ENCODE assay signal across 2 cellular contexts in the genomic region with DNA sequence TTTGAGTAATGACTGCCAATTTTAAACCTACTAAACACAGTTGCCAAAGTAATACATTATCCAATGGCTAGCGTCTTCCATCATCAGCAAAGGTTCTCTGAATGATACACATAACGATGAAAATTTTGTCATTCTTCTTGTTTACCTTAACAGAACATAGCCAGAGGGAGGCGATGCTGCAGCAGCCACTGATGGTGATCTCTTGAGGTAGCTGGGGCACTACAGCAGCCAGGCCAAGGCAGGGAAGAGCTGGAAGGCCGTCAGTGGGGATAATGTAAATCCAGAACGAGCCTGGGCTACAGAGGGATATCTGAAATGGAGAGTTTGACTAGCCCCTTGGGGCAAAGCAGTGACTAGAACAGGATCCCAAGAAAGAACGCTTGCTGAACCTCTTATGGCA.
TF ChIP-seq lines count a peak whose summit lies in the region.

No MANE protein-coding gene starts in this region.

TF ChIP-seq in HCT116, 20 proteins besides CTCF, POLR2A, EP300 and RAD21:
- TF ChIP-seq EGR1 (IDR thresholded peaks at IDR 0.05; ENCODE audit: low read depth) (no peak), ZFX (IDR thresholded peaks at IDR 0.05) (no peak)

TF ChIP-seq in endothelial cell of umbilical vein, 7 proteins besides CTCF, POLR2A, EP300 and RAD21:
- no peak for TF ChIP-seq POLR2AphosphoS5 (IDR thresholded peaks at IDR 0.05; ENCODE audit: insufficient read depth, low read depth, low read length)
- no peak for TF ChIP-seq EZH2 (IDR thresholded peaks at IDR 0.05; ENCODE audit: borderline replicate concordance, low read depth, low read length, severe bottlenecking)
- no peak for TF ChIP-seq GATA2 (IDR thresholded peaks at IDR 0.05; ENCODE audit: insufficient read depth, insufficient read length, low read depth, low read length)
- TF ChIP-seq JUN (IDR thresholded peaks at IDR 0.05; ENCODE audit: borderline replicate concordance, insufficient read depth, insufficient read length, low read depth) = no peak
- TF ChIP-seq, protein P1, sequence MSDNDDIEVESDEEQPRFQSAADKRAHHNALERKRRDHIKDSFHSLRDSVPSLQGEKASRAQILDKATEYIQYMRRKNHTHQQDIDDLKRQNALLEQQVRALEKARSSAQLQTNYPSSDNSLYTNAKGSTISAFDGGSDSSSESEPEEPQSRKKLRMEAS (IDR thresholded peaks at IDR 0.05; ENCODE audit: insufficient read depth, insufficient read length) = no peak
- TF ChIP-seq FOS (IDR thresholded peaks at IDR 0.05; ENCODE audit: borderline replicate concordance, insufficient read depth, low read length) = no peak
- TF ChIP-seq MYC (IDR thresholded peaks at IDR 0.05; ENCODE audit: low read depth, low read length) = no peak
TF ChIP-seq in endothelial cell of umbilical vein: peak in this region for 0.
